In genomic region chr22:42769574-42770447, GRCh38 we compare ENCODE assay signal across 8 cellular contexts. TPM values are rescaled to one million over a fixed set of nuclear protein-coding genes. Genes with fewer than 3 reads are reported as not detected.
DNase-seq lines count a peak whose midpoint lies in the region; ATAC-seq, FAIRE-seq and TF ChIP-seq lines count a peak whose summit lies in the region.

No MANE protein-coding gene starts in this region.

- TF ChIP-seq CTCF in pancreas (IDR thresholded peaks at IDR 0.05) = no peak

- WGBS in pancreas, 2 donors = 24% methylated on average over 49 to 50 of the region's 50 CpGs

- no peaks in the 10 kb centered on the region for H3K9me3 ChIP-seq in pancreas

- FAIRE-seq in pancreas (lab: Jason Lieb, UNC) = no peak

- intact Hi-C loops in pancreas (cut with DNase I) = no loop called here

- DNase-seq in COLO829 (ENCODE audit: low spot score) (peak; percentile 82), HuH-7.5 (ENCODE audit: low spot score) (peak; percentile 71), dermis blood vessel endothelial cell (peak; percentile 69), pancreas (peak in 5 of 6 donors; percentile 72 to 81 (median 75)), DMS79 (lab: John Stamatoyannopoulos, UW) (no peak)
- no peak for DNase-seq in activated CD4-positive, alpha-beta T cell treated with anti-CD3 and anti-CD28 coated beads for 4 hours
- DNase-seq in effector CD4-positive, alpha-beta T cell = no peak

- H3K4me3 ChIP-seq in pancreas = peak overlapping the region in 2 of 4 donors; percentile 11 to 25

- no peaks in the 10 kb centered on the region for H3K36me3 ChIP-seq in pancreas

- H3K4me1 ChIP-seq in pancreas = peaks cover 5 to 12% (median 12%) of the 10 kb centered on the region in 3 donors

- H3K27ac ChIP-seq in pancreas = peak overlapping the region in 2 of 4 donors; percentile 5 to 18

- ATAC-seq in GM21390 (IDR thresholded peaks at IDR 0.05; ENCODE audit: unreplicated experiment) (peak; percentile 78), pancreas (peak; percentile 86 to 89 (median 86))

- no peaks in the 10 kb centered on the region for H3K27me3 ChIP-seq in pancreas

RNA-seq across cellular contexts. Expression of gene A4GALT, which starts 49.1 kb away (rescaled TPM):
- total RNA-seq in dermis blood vessel endothelial cell (52.5 and 60.2 TPM in 2 replicates), pancreas (1 to 10 TPM; 2.7 to 8.6 (median 3.4) TPM)
- polyA plus RNA-seq in pancreas = 10 to 100 TPM in 1 of 2 donors, 1 to 10 TPM in 1; 7.1 to 13.2 TPM

Comparison
In these comparisons a context has a peak if more than half of its experiments do, and no peak if none do; other contexts are left out.
1. DNase-seq: peak in COLO829 (single experiment), HuH-7.5 (single experiment), dermis blood vessel endothelial cell (single experiment) and pancreas (5 of 6); none in DMS79 (single experiment), activated CD4-positive, alpha-beta T cell treated with anti-CD3 and anti-CD28 coated beads for 4 hours (0 of 2) and effector CD4-positive, alpha-beta T cell (single experiment).